12 cellular contexts compared by ENCODE assay signal in the genomic region with DNA sequence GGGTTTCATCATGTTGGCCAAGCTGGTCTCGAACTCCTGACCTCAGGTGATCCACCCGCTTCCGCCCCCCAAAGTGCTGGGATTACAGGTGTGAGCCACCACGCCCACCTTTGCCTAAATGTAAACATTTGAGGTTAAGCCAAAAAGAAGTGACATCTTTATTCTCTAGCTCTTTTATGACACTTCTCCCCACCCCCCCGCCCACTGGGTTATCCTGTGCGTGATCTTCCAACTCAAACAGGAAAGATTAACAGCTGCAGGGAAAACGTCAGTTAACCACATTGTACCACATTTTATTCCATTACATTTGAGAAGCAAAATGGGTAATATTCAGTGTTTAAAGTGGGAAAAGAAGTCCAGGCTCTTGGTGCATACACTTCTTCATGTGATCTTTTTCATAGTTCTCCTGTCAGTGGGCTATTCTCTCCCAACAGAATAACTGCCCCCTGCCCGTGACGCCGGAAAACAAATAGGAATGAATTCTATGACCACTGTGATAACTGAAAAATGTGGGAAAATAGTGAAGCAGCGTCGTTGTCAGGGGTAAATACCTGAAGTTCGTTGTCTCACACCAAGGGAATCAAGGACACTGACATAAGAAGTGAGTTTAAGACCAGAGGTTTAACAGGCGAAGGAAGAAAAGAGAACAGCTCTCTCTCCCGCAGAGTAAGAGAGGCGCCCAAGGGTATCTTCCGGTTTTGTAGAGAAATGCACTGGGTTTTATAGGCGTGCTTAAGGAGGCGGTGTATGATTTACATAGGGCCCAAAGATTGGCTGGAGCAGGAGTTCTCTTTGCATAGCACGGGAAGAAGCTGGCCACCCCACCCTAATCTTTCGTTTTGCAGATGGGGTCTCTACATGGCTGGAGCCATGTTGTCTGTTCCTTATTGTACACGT. TPM values are rescaled to one million over a fixed set of nuclear protein-coding genes. Genes with fewer than 3 reads are reported as not detected.
A peak's percentile ranks its signal among the peaks of the same experiment; 100 is the strongest.
DNase-seq lines count a peak whose midpoint lies in the region; TF ChIP-seq lines count a peak whose summit lies in the region.
"Had no signal": no experiment of that assay in that cellular context is flagged by ENCODE, and none has a peak within 500 bp of the region (broad histone marks: within the 10 kb centered on the region; RNA-seq: fewer than 3 reads in every experiment).

No MANE protein-coding gene starts in this region.

- H3K18ac ChIP-seq in mesenchymal stem cell (ENCODE audit: low read depth in 1 of 2, low read length in 2 of 2): no peak overlapping the region

- no peaks in the 10 kb centered on the region for H3K36me3 Mint-ChIP-seq in activated naive CD4-positive, alpha-beta T cell treated with anti-CD3 and anti-CD28 coated beads, Interleukin-2, amount 10 ng/mL, durations not matched to agents 7 days and 5 days
- H3K36me3 Mint-ChIP-seq: natural killer cell had no signal

- no peak overlapping the region for H3K23ac ChIP-seq in mesenchymal stem cell (ENCODE audit: low read length in 2 of 2)

- no peak overlapping the region for H3K14ac ChIP-seq in mesenchymal stem cell (ENCODE audit: low read length in 2 of 2)

- H3K9ac ChIP-seq in mesenchymal stem cell (ENCODE audit: low read length): no peak overlapping the region

- no peak overlapping the region for H2BK120ac ChIP-seq in mesenchymal stem cell (ENCODE audit: low read depth, low read length)

- H3K27me3 ChIP-seq in BE2C: no peaks in the 10 kb centered on the region
- H3K27me3 ChIP-seq in mesenchymal stem cell (ENCODE audit: control insufficient read depth in 1 of 2, insufficient read depth in 1 of 2, low read length in 2 of 2): no peaks in the 10 kb centered on the region
- H3K27me3 ChIP-seq in right atrium auricular region: no peaks in the 10 kb centered on the region
- H3K27me3 ChIP-seq: dorsolateral prefrontal cortex, left lung, Peyer's patch had no signal

- no peaks in the 10 kb centered on the region for H3K9me3 ChIP-seq in BE2C
- no peaks in the 10 kb centered on the region for H3K9me3 ChIP-seq in mesenchymal stem cell (ENCODE audit: control insufficient read depth, low read length)
- H3K9me3 ChIP-seq in right atrium auricular region: no peaks in the 10 kb centered on the region
- H3K9me3 ChIP-seq: left lung, Peyer's patch had no signal

- H3K4me2 ChIP-seq in mesenchymal stem cell (ENCODE audit: low read length, poor library complexity, severe bottlenecking): no peak overlapping the region

- H3K27me3 Mint-ChIP-seq in activated naive CD4-positive, alpha-beta T cell treated with anti-CD3 and anti-CD28 coated beads, Interleukin-2, amount 10 ng/mL, durations not matched to agents 7 days and 5 days: peaks cover 10% of the 10 kb centered on the region

- H2BK5ac ChIP-seq in mesenchymal stem cell (ENCODE audit: low read depth, low read length, poor library complexity, severe bottlenecking): no peak overlapping the region

- no peak overlapping the region for H3K4ac ChIP-seq in mesenchymal stem cell (ENCODE audit: low read depth in 1 of 2, low read length in 2 of 2)

- H3K27ac ChIP-seq in mesenchymal stem cell (ENCODE audit: low read length, poor library complexity, severe bottlenecking): no peak overlapping the region
- H3K27ac ChIP-seq in right atrium auricular region: no peak overlapping the region
- H3K27ac ChIP-seq: dorsolateral prefrontal cortex, left lung, Peyer's patch had no signal

- DNase-seq in BE2C (peak; percentile 49), EH (ENCODE audit: low read depth) (peak; percentile 4), NOMO-1 treated with DMSO at 0.1 percent for 48 hours (lab: John Stamatoyannopoulos, UW; ENCODE audit: unreplicated experiment) (peak; percentile 78), AG20443 (ENCODE audit: low spot score) (no peak), mesenchymal stem cell (no peak), right atrium auricular region (ENCODE audit: low spot score) (no peak)
- DNase-seq in activated naive CD4-positive, alpha-beta T cell treated with anti-CD3 and anti-CD28 coated beads, Interleukin-2, amount 10 ng/mL, durations not matched to agents 7 days and 5 days: no peak
- DNase-seq: dorsolateral prefrontal cortex, left lung, natural killer cell, NCI-H2171, Peyer's patch had no signal

- no peak for TF ChIP-seq CTCF in BE2C (IDR thresholded peaks at IDR 0.05; ENCODE audit: low read depth, low read length)
- TF ChIP-seq CTCF in right atrium auricular region (IDR thresholded peaks at IDR 0.05): no peak

- no peaks in the 10 kb centered on the region for H3K79me1 ChIP-seq in mesenchymal stem cell (replicated peaks; ENCODE audit: low read length, poor library complexity, severe bottlenecking)

- no peak overlapping the region for H4K91ac ChIP-seq in mesenchymal stem cell (ENCODE audit: low read length)

- H3K27ac Mint-ChIP-seq in activated naive CD4-positive, alpha-beta T cell treated with anti-CD3 and anti-CD28 coated beads, Interleukin-2, amount 10 ng/mL, durations not matched to agents 7 days and 5 days: peak overlapping the region; percentile 9
- H3K27ac Mint-ChIP-seq: natural killer cell had no signal

- H2BK12ac ChIP-seq in mesenchymal stem cell (ENCODE audit: low read length in 2 of 2): no peak overlapping the region

- H3K4me1 ChIP-seq in BE2C (no peaks in the 10 kb centered on the region), mesenchymal stem cell (ENCODE audit: control insufficient read depth, insufficient read depth, low read depth, low read length) (no peaks in the 10 kb centered on the region), right atrium auricular region (no peaks in the 10 kb centered on the region)
- H3K4me1 ChIP-seq: left lung, Peyer's patch had no signal

- H3K4me3 Mint-ChIP-seq in activated naive CD4-positive, alpha-beta T cell treated with anti-CD3 and anti-CD28 coated beads, Interleukin-2, amount 10 ng/mL, durations not matched to agents 7 days and 5 days: no peak overlapping the region
- H3K4me3 Mint-ChIP-seq: natural killer cell had no signal

- CTCF ChIA-PET in activated naive CD4-positive, alpha-beta T cell treated with anti-CD3 and anti-CD28 coated beads, Interleukin-2, amount 10 ng/mL, durations not matched to agents 7 days and 5 days (lab: Charles Lee): interaction anchor here (1.1 to 1.8 kb wide), 2 partner anchors 9 to 530 kb away, joined by 3 to 7 read pairs; partner anchors contain the start of gene SRD5A3

- no peak overlapping the region for H4K8ac ChIP-seq in mesenchymal stem cell (ENCODE audit: low read length)

- H2BK15ac ChIP-seq in mesenchymal stem cell (ENCODE audit: low read depth, poor library complexity, severe bottlenecking): no peak overlapping the region

- H3K36me3 ChIP-seq in BE2C (no peaks in the 10 kb centered on the region), mesenchymal stem cell (ENCODE audit: control insufficient read depth in 1 of 2, insufficient read depth in 2 of 2, low read depth in 1 of 2, low read length in 2 of 2) (no peaks in the 10 kb centered on the region), right atrium auricular region (no peaks in the 10 kb centered on the region)
- H3K36me3 ChIP-seq: left lung, Peyer's patch had no signal

- H2AK5ac ChIP-seq in mesenchymal stem cell (ENCODE audit: low read length, severe bottlenecking): no peak overlapping the region

- peaks cover 8% of the 10 kb centered on the region for H3K4me1 Mint-ChIP-seq in activated naive CD4-positive, alpha-beta T cell treated with anti-CD3 and anti-CD28 coated beads, Interleukin-2, amount 10 ng/mL, durations not matched to agents 7 days and 5 days

- WGBS in mesenchymal stem cell: 97% methylated on average over 19 of the region's 22 CpGs

- H2AFZ ChIP-seq in mesenchymal stem cell (ENCODE audit: low read depth, low read length): no peak overlapping the region

- H3K4me3 ChIP-seq in BE2C (ENCODE audit: low read depth, low read length): peak overlapping the region; percentile 10
- no peak overlapping the region for H3K4me3 ChIP-seq in mesenchymal stem cell (ENCODE audit: insufficient read depth in 1 of 2, low read depth in 1 of 2, low read length in 2 of 2)
- no peak overlapping the region for H3K4me3 ChIP-seq in right atrium auricular region
- H3K4me3 ChIP-seq: dorsolateral prefrontal cortex, left lung, Peyer's patch had no signal

- no peaks in the 10 kb centered on the region for H3K9me3 Mint-ChIP-seq in activated naive CD4-positive, alpha-beta T cell treated with anti-CD3 and anti-CD28 coated beads, Interleukin-2, amount 10 ng/mL, durations not matched to agents 7 days and 5 days
- H3K9me3 Mint-ChIP-seq: natural killer cell had no signal

RNA-seq across cellular contexts. Expression of gene SRD5A3, which starts 9.7 kb away (rescaled TPM):
- 4.4 TPM for polyA plus RNA-seq in BE2C (2012; ENCODE audit: insufficient read depth, insufficient read length, low read depth)
- polyA plus RNA-seq in mesenchymal stem cell (2013, experiment 1 of 2): 15.1 TPM
- polyA plus RNA-seq in mesenchymal stem cell (2013, experiment 2 of 2): 15.2 TPM
- 1 to 10 TPM; 6.0 to 8.3 TPM for total RNA-seq in right atrium auricular region

RNA-seq across cellular contexts. Expression of gene TMEM165, which starts 59.4 kb away (rescaled TPM):
- polyA plus RNA-seq in BE2C (2012; ENCODE audit: insufficient read depth, insufficient read length, low read depth): 45.3 TPM
- 98.0 TPM for polyA plus RNA-seq in mesenchymal stem cell (2013, experiment 1 of 2)
- 99.5 TPM for polyA plus RNA-seq in mesenchymal stem cell (2013, experiment 2 of 2)
- total RNA-seq in right atrium auricular region: 10 to 100 TPM; 75.5 to 90.1 TPM

Comparison
In these comparisons a context has a peak if more than half of its experiments do, and no peak if none do; other contexts are left out.
1. DNase-seq: peak in BE2C (single experiment), EH (single experiment) and NOMO-1 treated with DMSO at 0.1 percent for 48 hours (single experiment); none in activated naive CD4-positive, alpha-beta T cell treated with anti-CD3 and anti-CD28 coated beads, Interleukin-2, amount 10 ng/mL, durations not matched to agents 7 days and 5 days (single experiment), AG20443 (single experiment), mesenchymal stem cell (single experiment) and right atrium auricular region (single experiment).